8 cellular contexts compared by ENCODE assay signal in the genomic region with DNA sequence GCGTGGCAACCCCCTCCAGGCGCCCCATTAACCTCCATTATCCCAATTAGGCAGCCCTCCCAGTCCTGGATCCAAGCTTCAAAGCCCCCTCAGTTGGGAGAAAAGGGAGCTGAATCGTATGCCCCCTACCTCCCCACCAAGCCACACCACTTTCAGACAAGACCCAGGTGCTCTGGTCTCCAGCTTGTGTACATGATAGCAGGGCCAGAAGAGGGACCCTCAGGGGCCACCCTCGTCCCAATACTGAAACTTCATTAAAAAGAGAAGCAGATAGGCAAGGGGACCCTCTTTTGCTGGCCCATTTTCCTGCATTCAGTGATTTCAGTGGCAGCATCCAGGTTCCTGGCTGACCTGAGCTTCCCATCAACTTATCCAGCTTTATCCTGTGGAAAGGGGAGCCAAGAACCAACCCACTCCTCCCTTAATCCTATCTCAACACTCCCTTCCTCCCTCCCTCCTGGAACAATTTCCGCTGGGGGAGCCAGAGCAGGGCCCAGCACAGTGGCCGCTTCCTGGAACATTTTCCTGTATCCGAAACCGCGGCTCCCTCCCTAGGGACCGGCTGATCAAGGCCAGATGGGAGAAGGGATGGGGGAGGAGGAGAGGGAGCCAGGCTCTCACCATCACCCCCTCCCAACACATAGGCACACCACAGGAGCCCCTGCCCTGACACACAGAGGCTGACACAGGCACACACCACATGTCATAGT. TPM values are rescaled to one million over a fixed set of nuclear protein-coding genes. Genes with fewer than 3 reads are reported as not detected.
DNase-seq lines count a peak whose midpoint lies in the region; ATAC-seq and TF ChIP-seq lines count a peak whose summit lies in the region.

No MANE protein-coding gene starts in this region.

- H3K27ac ChIP-seq in GM23338 (ENCODE audit: low read depth): no peak overlapping the region
- H3K27ac ChIP-seq in gastroesophageal sphincter: peak overlapping the region; percentile 65 to 94 (median 90)

- no peaks in the 10 kb centered on the region for H3K9me2 ChIP-seq in GM23338 (ENCODE audit: insufficient read depth)

- H3K27ac Mint-ChIP-seq in GM23338 (no peak overlapping the region), T-cell (peak overlapping the region in 1 of 2 donors; percentile 92)

- 26% methylated on average over 2 of the region's 10 CpGs; no CpG with 5 or more reads in 1 of the 2 donors for WGBS in gastroesophageal sphincter (ENCODE audit: low coverage in 1 of 2), 2 donors

- peaks cover 14% of the 10 kb centered on the region for H3K27me3 Mint-ChIP-seq in GM23338 (ENCODE audit: insufficient read depth, low read depth, poor library complexity)
- H3K27me3 Mint-ChIP-seq in T-cell: peaks cover 0 to 3% of the 10 kb centered on the region in 2 donors

- POLR2A ChIA-PET in T-cell (lab: Charles Lee) (interaction anchor here in 1 of 2 donors (0.6 kb wide), 1 partner anchor 93 kb away, joined by 9 read pairs; no protein-coding TSS in a partner anchor), GM10248 (lab: Yijun Ruan, JAX) (interaction anchor here (0.6 to 1.8 kb wide), 6 partner anchors 21 to 155 kb away, joined by 3 to 13 read pairs (median 4); a partner anchor contains a TSS)

- H2AFZ ChIP-seq in GM23338: peak overlapping the region; percentile 98

- H3K79me2 ChIP-seq in GM23338 (replicated peaks; ENCODE audit: insufficient read depth): no peaks in the 10 kb centered on the region

- CTCF ChIA-PET in T-cell (lab: Charles Lee): interaction anchor here (0.6 to 2.7 kb wide), 14 partner anchors 10 to 307 kb away, joined by 3 to 26 read pairs (median 5); a partner anchor contains a TSS
- CTCF ChIA-PET in GM10248 (lab: Yijun Ruan, JAX): interaction anchor here (0.6 to 18.4 kb wide), 43 partner anchors 9 to 281 kb away, joined by 3 to 442 read pairs (median 5); a partner anchor contains a TSS

- peak overlapping the region; percentile 92 for H3K4me3 ChIP-seq in GM23338
- H3K4me3 ChIP-seq in gastroesophageal sphincter: peak overlapping the region; percentile 66 to 78
- peak overlapping the region; percentile 68 for H3K4me3 ChIP-seq in skeletal muscle cell (ENCODE audit: low read depth, low read length)

- H3K36me3 ChIP-seq in GM23338 (ENCODE audit: insufficient read depth) (no peaks in the 10 kb centered on the region), gastroesophageal sphincter (no peaks in the 10 kb centered on the region)

- H3K4me2 ChIP-seq in GM23338: peak overlapping the region; percentile 100

- H3K27me3 ChIP-seq in GM23338 (ENCODE audit: insufficient read depth) (peaks cover 36% of the 10 kb centered on the region), gastroesophageal sphincter (no peaks in the 10 kb centered on the region)

- H4K20me1 ChIP-seq in GM23338 (replicated peaks; ENCODE audit: insufficient read depth): no peaks in the 10 kb centered on the region

- ATAC-seq in GM23338 (peak; percentile 54), T-cell (replicated peaks in 1 of 4) (peak in 2 of 4 experiments; percentile 3 to 10), gastroesophageal sphincter (peak; percentile 33)

- 0 out of 2 replicates have a peak, but pooled peaks cover 8% of the 10 kb centered on the region for H3F3A ChIP-seq in GM23338 (replicated peaks; ENCODE audit: low read depth)

- DNase-seq in GM23338 (ENCODE audit: low spot score): peak; percentile 63
- DNase-seq in T-cell: no peak
- no peak for DNase-seq in skeletal muscle cell (ENCODE audit: low read depth)
- DNase-seq in NCI-H226: no peak
- DNase-seq in HT-29 (ENCODE audit: low spot score): no peak
- DNase-seq in GM10248 (ENCODE audit: extremely low spot score): no peak
- no peak for DNase-seq in epidermal melanocyte (ENCODE audit: insufficient read length, low spot score)

- H3K9me3 Mint-ChIP-seq in GM23338 (peaks cover 4% of the 10 kb centered on the region; the same call in 1 of the 3 replicates), T-cell (no peaks in the 10 kb centered on the region)

- no peak for TF ChIP-seq EP300 in gastroesophageal sphincter (IDR thresholded peaks at IDR 0.05)

- no peaks in the 10 kb centered on the region for H3K9me3 ChIP-seq in gastroesophageal sphincter

- H3K4me1 Mint-ChIP-seq in GM23338 (peaks cover 10% of the 10 kb centered on the region; the same call in 2 of the 3 replicates), T-cell (peaks cover 19 to 21% (median 20%) of the 10 kb centered on the region in 3 donors)

- TF ChIP-seq CTCF in GM23338 (conservative IDR thresholded peaks at IDR 0.05; ENCODE audit: low read depth in 2 of 2) (no peak; a peak in 1 of 4 replicates), gastroesophageal sphincter (IDR thresholded peaks at IDR 0.05) (no peak), GM10248 (IDR thresholded peaks at IDR 0.05; ENCODE audit: control extremely low read depth, extremely low read depth, low read depth, missing control alignments) (no peak)

- peaks cover 23% of the 10 kb centered on the region for H3K4me1 ChIP-seq in GM23338 (ENCODE audit: insufficient read depth)
- peaks cover 0 to 24% (median 9%) of the 10 kb centered on the region in 3 donors for H3K4me1 ChIP-seq in gastroesophageal sphincter

- TF ChIP-seq POLR2A in gastroesophageal sphincter (IDR thresholded peaks at IDR 0.05): no peak

- H3K36me3 Mint-ChIP-seq in GM23338 (ENCODE audit: low read depth) (no peaks in the 10 kb centered on the region), T-cell (no peaks in the 10 kb centered on the region)

- peak overlapping the region; percentile 84 for H3K4me3 Mint-ChIP-seq in GM23338
- H3K4me3 Mint-ChIP-seq in T-cell: peak overlapping the region; percentile 91 to 97 (median 91)

RNA-seq across cellular contexts. Expression of a gene that starts 9.5 kb away (rescaled TPM):
- total RNA-seq in GM23338 (2014; rRNA removed; shearing (Covaris generic)): 0.04 and 0.17 TPM in 2 replicates
- polyA plus RNA-seq in GM23338 (2016; fragmentation: Nextera tagmentation; extraction: Ambion mirVana): 0.16 TPM in 1 of 2 replicates, not detected in the other
- total RNA-seq in T-cell (under 1 TPM in 1 of 5 donors, not detected in 4; 0.12 TPM), gastroesophageal sphincter (not detected)
- total RNA-seq in HT-29 (2014; rRNA removed; shearing (Covaris generic)): not detected in 2 replicates

RNA-seq across cellular contexts. Expression of a gene that starts 24.2 kb away (rescaled TPM):
- total RNA-seq in GM23338 (2014; rRNA removed; shearing (Covaris generic)): 77.7 and 81.7 TPM in 2 replicates
- 36.7 and 40.4 TPM in 2 replicates for polyA plus RNA-seq in GM23338 (2016; fragmentation: Nextera tagmentation; extraction: Ambion mirVana)
- total RNA-seq in T-cell: 10 to 100 TPM; 39.3 to 74.6 (median 66.2) TPM
- total RNA-seq in gastroesophageal sphincter: 10 to 100 TPM; 36.4 to 88.9 (median 46.5) TPM
- total RNA-seq in HT-29 (2014; rRNA removed; shearing (Covaris generic)): 68.4 and 70.6 TPM in 2 replicates

RNA-seq across cellular contexts. Expression of a gene that starts 34.3 kb away (rescaled TPM):
- total RNA-seq in GM23338 (2014; rRNA removed; shearing (Covaris generic)): 68.4 and 73.3 TPM in 2 replicates
- 10.6 and 11.1 TPM in 2 replicates for polyA plus RNA-seq in GM23338 (2016; fragmentation: Nextera tagmentation; extraction: Ambion mirVana)
- total RNA-seq in T-cell (100 to 1,000 TPM in 2 of 5 donors, 10 to 100 TPM in 3; 72.7 to 109 (median 96.6) TPM), gastroesophageal sphincter (10 to 100 TPM; 68.0 to 80.5 (median 74.0) TPM)
- total RNA-seq in HT-29 (2014; rRNA removed; shearing (Covaris generic)): 52.0 and 56.5 TPM in 2 replicates

RNA-seq across cellular contexts. Expression of a gene that starts 46.1 kb away (rescaled TPM):
- 65.0 and 66.5 TPM in 2 replicates for total RNA-seq in GM23338 (2014; rRNA removed; shearing (Covaris generic))
- 94.2 and 100.0 TPM in 2 replicates for polyA plus RNA-seq in GM23338 (2016; fragmentation: Nextera tagmentation; extraction: Ambion mirVana)
- 10 to 100 TPM; 34.0 to 68.4 (median 63.9) TPM for total RNA-seq in T-cell
- total RNA-seq in gastroesophageal sphincter: 10 to 100 TPM; 40.9 to 49.2 (median 46.3) TPM
- total RNA-seq in HT-29 (2014; rRNA removed; shearing (Covaris generic)): 92.5 and 106 TPM in 2 replicates

RNA-seq across cellular contexts. Expression of a gene that starts 50.3 kb away (rescaled TPM):
- total RNA-seq in GM23338 (2014; rRNA removed; shearing (Covaris generic)): 199 and 225 TPM in 2 replicates
- 567 and 586 TPM in 2 replicates for polyA plus RNA-seq in GM23338 (2016; fragmentation: Nextera tagmentation; extraction: Ambion mirVana)
- 100 to 1,000 TPM; 591 to 643 (median 612) TPM for total RNA-seq in T-cell
- 100 to 1,000 TPM; 390 to 782 (median 568) TPM for total RNA-seq in gastroesophageal sphincter
- 219 and 260 TPM in 2 replicates for total RNA-seq in HT-29 (2014; rRNA removed; shearing (Covaris generic))
